ENCODE assay signal across 8 cellular contexts in the genomic region with DNA sequence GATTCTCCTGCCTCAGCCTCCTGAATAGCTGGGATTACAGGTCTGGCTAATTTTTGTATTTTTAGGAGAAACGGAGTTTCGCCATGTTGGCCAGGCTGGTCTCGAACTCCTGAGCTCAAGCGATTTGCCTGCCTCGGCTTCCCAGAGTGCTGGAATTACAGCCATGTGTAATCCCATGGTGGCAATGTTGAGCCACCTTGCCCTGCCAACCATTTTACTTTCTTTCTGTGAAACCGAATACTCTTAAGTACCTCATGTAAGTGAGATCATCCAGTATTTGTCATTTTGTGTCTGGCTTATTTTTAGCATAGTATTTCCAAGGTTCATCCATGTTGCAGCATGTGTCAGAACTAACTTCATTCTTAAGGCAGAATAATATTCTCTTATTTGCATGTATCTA.
DNase-seq lines count a peak whose midpoint lies in the region; ATAC-seq and TF ChIP-seq lines count a peak whose summit lies in the region.

No MANE protein-coding gene starts in this region.

- H3K9me3 Mint-ChIP-seq in nephron progenitor cell: no peaks in the 10 kb centered on the region

- peak overlapping the region; percentile 26; the same call in 1 of the 2 replicates for H3K27ac ChIP-seq in C4-2B
- peak overlapping the region; percentile 78 for H3K27ac ChIP-seq in cingulate gyrus (ENCODE audit: low read depth, low read length)

- H3K27ac Mint-ChIP-seq in nephron progenitor cell: peak overlapping the region; percentile 86

- ATAC-seq in HG02938 (IDR thresholded peaks at IDR 0.05; ENCODE audit: unreplicated experiment): no peak
- ATAC-seq in GM18858 (IDR thresholded peaks at IDR 0.05; ENCODE audit: unreplicated experiment): no peak
- ATAC-seq in GM19023 (IDR thresholded peaks at IDR 0.05; ENCODE audit: unreplicated experiment): no peak

- peaks cover 17% of the 10 kb centered on the region for H3K36me3 Mint-ChIP-seq in nephron progenitor cell (ENCODE audit: low read depth)

- H3K27me3 Mint-ChIP-seq in nephron progenitor cell (ENCODE audit: low read depth, poor library complexity): no peaks in the 10 kb centered on the region

- TF ChIP-seq CTCF in C4-2B (conservative IDR thresholded peaks at IDR 0.05) (no peak), nephron progenitor cell (IDR thresholded peaks at IDR 0.05) (no peak)

- H3K4me3 Mint-ChIP-seq in nephron progenitor cell: peak overlapping the region; percentile 14

- DNase-seq in NCI-H2171 (lab: John Stamatoyannopoulos, UW) (peak; percentile 47), nephron progenitor cell (no peak)
- no peak for DNase-seq in effector CD4-positive, alpha-beta T cell

- peaks cover 90% of the 10 kb centered on the region for H3K4me1 Mint-ChIP-seq in nephron progenitor cell
